Comparison of ENCODE assay signal across 11 cellular contexts in the genomic region with DNA sequence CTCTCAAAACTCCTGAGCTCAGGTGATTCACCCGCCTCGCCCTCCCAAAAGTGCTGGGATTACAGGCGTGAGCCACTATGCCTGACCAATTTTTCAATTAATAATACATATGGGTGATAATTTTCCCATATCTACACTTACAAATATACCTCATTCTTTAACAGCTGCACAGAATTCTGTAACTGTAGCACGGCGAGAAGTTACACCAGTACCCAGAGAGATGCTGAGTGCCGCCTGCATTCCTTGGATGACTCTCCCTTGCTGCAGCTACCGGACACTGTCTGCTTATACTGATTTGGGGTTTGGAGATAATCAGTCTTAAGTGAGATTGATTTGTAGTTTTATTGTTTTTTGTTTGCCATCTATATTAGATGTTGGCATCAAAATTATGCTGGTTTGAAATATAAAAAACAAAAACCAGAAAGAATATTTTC. TPM values are rescaled to one million over a fixed set of nuclear protein-coding genes. Genes with fewer than 3 reads are reported as not detected.
DNase-seq lines count a peak whose midpoint lies in the region; ATAC-seq and TF ChIP-seq lines count a peak whose summit lies in the region.
"Had no signal": no experiment of that assay in that cellular context is flagged by ENCODE, and none has a peak within 500 bp of the region (broad histone marks: within the 10 kb centered on the region; RNA-seq: fewer than 3 reads in every experiment).

No MANE protein-coding gene starts in this region.

- TF ChIP-seq CTCF in DND-41 (IDR thresholded peaks at IDR 0.05; ENCODE audit: borderline replicate concordance, extremely low read depth, low read length, poor library complexity, severe bottlenecking), result no peak
- no peak for TF ChIP-seq CTCF in HL-60 (IDR thresholded peaks at IDR 0.05; ENCODE audit: insufficient read depth, low read length)
- no peak for TF ChIP-seq CTCF in esophagus squamous epithelium (IDR thresholded peaks at IDR 0.05)

- H3K27ac ChIP-seq in DND-41 (ENCODE audit: low read length) (no peak overlapping the region), HL-60 (replicated peaks) (0 out of 2 replicates have a peak overlapping the region, but pooled peaks have one; percentile 25), esophagus squamous epithelium (peak overlapping the region in 3 of 4 donors; percentile 56 to 69 (median 60))

- TF ChIP-seq POLR2A in esophagus squamous epithelium (IDR thresholded peaks at IDR 0.05), result no peak

- H3K4me3 ChIP-seq in DND-41 (ENCODE audit: low read depth in 1 of 2, low read length in 2 of 2) (no peak overlapping the region), HL-60 (replicated peaks; ENCODE audit: insufficient read depth, low read length) (peak overlapping the region; percentile 28), esophagus squamous epithelium (peak overlapping the region in 1 of 4 donors; percentile 34)

- H3K9ac ChIP-seq in DND-41 (ENCODE audit: low read depth, low read length), result no peak overlapping the region

- peak overlapping the region; percentile 21; the same call in 1 of the 2 replicates for H3K4me2 ChIP-seq in DND-41 (ENCODE audit: insufficient read depth, low read length)

- H3K4me1 ChIP-seq in DND-41 (ENCODE audit: insufficient read depth, low read length) (peaks cover 37% of the 10 kb centered on the region), esophagus squamous epithelium (peaks cover 0 to 79% (median 19%) of the 10 kb centered on the region in 3 donors)

- H2AFZ ChIP-seq in DND-41 (ENCODE audit: low read depth, low read length), result no peak overlapping the region

- peaks cover 52% of the 10 kb centered on the region for H3K36me3 ChIP-seq in DND-41 (ENCODE audit: insufficient read depth, low read length)
- H3K36me3 ChIP-seq in esophagus squamous epithelium, result peaks cover 0 to 17% (median 0%) of the 10 kb centered on the region in 3 donors

- H3K9me3 ChIP-seq in DND-41 (ENCODE audit: insufficient read depth, low read length, severe bottlenecking) (no peaks in the 10 kb centered on the region), esophagus squamous epithelium (no peaks in the 10 kb centered on the region)

- H3K27me3 ChIP-seq in DND-41 (ENCODE audit: insufficient read depth, low read length, poor library complexity) (no peaks in the 10 kb centered on the region), HL-60 (ENCODE audit: insufficient read depth, poor library complexity, severe bottlenecking) (no peaks in the 10 kb centered on the region), esophagus squamous epithelium (no peaks in the 10 kb centered on the region)

- H3K79me2 ChIP-seq in DND-41 (ENCODE audit: insufficient read depth, low read length), result peaks cover 80% of the 10 kb centered on the region

- ATAC-seq in DND-41 (ENCODE audit: insufficient read depth, low read depth), result no peak
- peak; percentile 10 for ATAC-seq in GM21367 (IDR thresholded peaks at IDR 0.05; ENCODE audit: unreplicated experiment)
- ATAC-seq: activated CD4-positive, CD25-positive, alpha-beta regulatory T cell treated with anti-CD3 and anti-CD28 coated beads, Interleukin-2, amount 50 U/mL, for 24 hours had no signal

- peaks cover 22% of the 10 kb centered on the region for H4K20me1 ChIP-seq in DND-41 (ENCODE audit: insufficient read depth, low read length)

- intact Hi-C loops in esophagus squamous epithelium (cut with DNase I), result no loop called here

- DNase-seq in DND-41, result no peak
- DNase-seq in HL-60 (ENCODE audit: low read depth in 1 of 2, low spot score in 1 of 2), result no peak
- DNase-seq in esophagus squamous epithelium (lab: John Stamatoyannopoulos, UW), result no peak
- no peak for DNase-seq in T1000 (lab: John Stamatoyannopoulos, UW)
- DNase-seq in putamen (ENCODE audit: low spot score), result no peak
- no peak for DNase-seq in central memory CD4-positive, alpha-beta T cell
- no peak for DNase-seq in activated gamma-delta T cell treated with Interleukin-2 at 50 U/mL for 16 hours
- DNase-seq: kidney glomerular epithelial cell, NCI-H524 had no signal

- 48 to 58% methylated on average over 7 of the region's 7 CpGs for WGBS in esophagus squamous epithelium, 2 donors

RNA-seq across cellular contexts. Expression of gene TIFA, which starts 5.8 kb away (rescaled TPM):
- 10 to 100 TPM in 2 of 4 donors, 1 to 10 TPM in 2; 7.6 to 15.7 (median 10.4) TPM for total RNA-seq in esophagus squamous epithelium

RNA-seq across cellular contexts. Expression of gene ALPK1, which starts 17.3 kb away (rescaled TPM):
- total RNA-seq in esophagus squamous epithelium, result 10 to 100 TPM; 12.6 to 19.5 (median 12.8) TPM

RNA-seq across cellular contexts. Expression of gene AP1AR, which starts 48.3 kb away (rescaled TPM):
- total RNA-seq in esophagus squamous epithelium, result 10 to 100 TPM in 3 of 4 donors, 1 to 10 TPM in 1; 9.6 to 25.1 (median 20.5) TPM
